8 cellular contexts compared by ENCODE assay signal in the genomic region with DNA sequence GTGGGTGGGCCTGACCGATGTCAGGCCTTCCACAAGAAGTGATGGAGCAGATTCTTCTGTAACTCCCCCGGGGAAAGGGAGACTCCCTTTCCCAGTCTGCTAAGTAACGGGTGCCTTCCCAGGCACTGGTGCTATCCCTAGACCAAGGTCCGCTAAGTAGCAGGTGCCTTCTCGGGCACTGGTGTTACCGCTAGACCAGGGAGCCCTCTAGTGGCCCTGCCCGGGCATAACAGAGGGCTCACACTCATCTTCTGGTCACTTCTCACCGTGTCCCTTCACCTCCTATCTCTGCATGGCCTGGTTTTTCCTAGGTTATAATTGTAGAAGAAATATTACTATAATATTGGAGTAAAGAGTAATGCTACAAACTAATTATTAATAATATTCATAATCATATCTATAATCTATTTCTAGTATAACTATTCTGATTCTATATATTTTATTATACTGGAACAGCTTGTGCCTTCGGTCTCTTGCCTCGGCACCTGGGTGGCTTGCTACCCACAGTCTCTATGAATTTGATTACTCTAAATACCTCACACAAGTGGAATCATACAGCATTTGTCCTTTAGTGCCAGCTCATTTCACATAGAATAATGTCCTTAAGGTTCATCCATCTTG.
DNase-seq lines count a peak whose midpoint lies in the region; ATAC-seq and TF ChIP-seq lines count a peak whose summit lies in the region.

No MANE protein-coding gene starts in this region.

- H3K9me3 ChIP-seq in aorta (ENCODE audit: control insufficient read depth, low read length): no peaks in the 10 kb centered on the region

- DNase-seq in activated CD8-positive, alpha-beta memory T cell treated with anti-CD3 and anti-CD28 coated beads, Interleukin-2, amount 50 U/mL, for 48 hours: peak; percentile 66
- no peak for DNase-seq in activated CD8-positive, alpha-beta memory T cell treated with anti-CD3 and anti-CD28 coated beads for 24 hours
- DNase-seq in SK-N-DZ (ENCODE audit: low spot score) (peak; percentile 77), epithelial cell of prostate (ENCODE audit: low read depth, low spot score) (peak; percentile 8), myocyte (ENCODE audit: low read depth) (peak; percentile 42), aorta (peak; percentile 58 to 81)

- no peak for TF ChIP-seq EP300 in Ishikawa (IDR thresholded peaks at IDR 0.05; ENCODE audit: borderline replicate concordance)

- H3K27ac ChIP-seq in epithelial cell of prostate (no peak overlapping the region), aorta (ENCODE audit: low read depth in 1 of 2, low read length in 2 of 2) (no peak overlapping the region)

- intact Hi-C loops in aorta (cut with DNase I): no loop called here

- H3K36me3 ChIP-seq in aorta (ENCODE audit: control insufficient read depth in 1 of 2, insufficient read depth in 2 of 2, low read length in 1 of 2): no peaks in the 10 kb centered on the region

- WGBS in aorta, 2 donors: 27 to 30% methylated on average over 10 of the region's 10 CpGs

- ATAC-seq in GM21786 (IDR thresholded peaks at IDR 0.05; ENCODE audit: unreplicated experiment) (peak; percentile 61), aorta (ENCODE audit: low FRiP score) (no peak)

- peak; percentile 77 for TF ChIP-seq RAD21 in Ishikawa (IDR thresholded peaks at IDR 0.05; ENCODE audit: low read depth)

- no peak overlapping the region for H3K4me3 ChIP-seq in aorta (ENCODE audit: low read length in 2 of 2)

- no peaks in the 10 kb centered on the region for H3K4me1 ChIP-seq in aorta (ENCODE audit: control insufficient read depth in 1 of 2, insufficient read depth in 2 of 2, low read length in 2 of 2)

- H3K27me3 ChIP-seq in aorta (ENCODE audit: control insufficient read depth in 1 of 2, insufficient read depth in 2 of 2, low read length in 1 of 2): no peaks in the 10 kb centered on the region

TF ChIP-seq in Ishikawa, 13 proteins besides CTCF, POLR2A, EP300 and RAD21:
- TF ChIP-seq CREB1 (IDR thresholded peaks at IDR 0.05; ENCODE audit: low read depth) (no peak), YY1 (IDR thresholded peaks at IDR 0.05; ENCODE audit: low read depth) (no peak), NFIC (IDR thresholded peaks at IDR 0.05) (no peak), TAF1 (IDR thresholded peaks at IDR 0.05; ENCODE audit: low read depth) (no peak), CEBPB (IDR thresholded peaks at IDR 0.05) (no peak), FOXM1 (IDR thresholded peaks at IDR 0.05; ENCODE audit: borderline replicate concordance, low read depth) (no peak), TCF12 (IDR thresholded peaks at IDR 0.05; ENCODE audit: low read depth) (no peak), TEAD4 (IDR thresholded peaks at IDR 0.05) (no peak), ZBTB7A (IDR thresholded peaks at IDR 0.05; ENCODE audit: low read depth) (no peak), EGR1 (IDR thresholded peaks at IDR 0.05) (no peak)
- TF ChIP-seq, protein P1, sequence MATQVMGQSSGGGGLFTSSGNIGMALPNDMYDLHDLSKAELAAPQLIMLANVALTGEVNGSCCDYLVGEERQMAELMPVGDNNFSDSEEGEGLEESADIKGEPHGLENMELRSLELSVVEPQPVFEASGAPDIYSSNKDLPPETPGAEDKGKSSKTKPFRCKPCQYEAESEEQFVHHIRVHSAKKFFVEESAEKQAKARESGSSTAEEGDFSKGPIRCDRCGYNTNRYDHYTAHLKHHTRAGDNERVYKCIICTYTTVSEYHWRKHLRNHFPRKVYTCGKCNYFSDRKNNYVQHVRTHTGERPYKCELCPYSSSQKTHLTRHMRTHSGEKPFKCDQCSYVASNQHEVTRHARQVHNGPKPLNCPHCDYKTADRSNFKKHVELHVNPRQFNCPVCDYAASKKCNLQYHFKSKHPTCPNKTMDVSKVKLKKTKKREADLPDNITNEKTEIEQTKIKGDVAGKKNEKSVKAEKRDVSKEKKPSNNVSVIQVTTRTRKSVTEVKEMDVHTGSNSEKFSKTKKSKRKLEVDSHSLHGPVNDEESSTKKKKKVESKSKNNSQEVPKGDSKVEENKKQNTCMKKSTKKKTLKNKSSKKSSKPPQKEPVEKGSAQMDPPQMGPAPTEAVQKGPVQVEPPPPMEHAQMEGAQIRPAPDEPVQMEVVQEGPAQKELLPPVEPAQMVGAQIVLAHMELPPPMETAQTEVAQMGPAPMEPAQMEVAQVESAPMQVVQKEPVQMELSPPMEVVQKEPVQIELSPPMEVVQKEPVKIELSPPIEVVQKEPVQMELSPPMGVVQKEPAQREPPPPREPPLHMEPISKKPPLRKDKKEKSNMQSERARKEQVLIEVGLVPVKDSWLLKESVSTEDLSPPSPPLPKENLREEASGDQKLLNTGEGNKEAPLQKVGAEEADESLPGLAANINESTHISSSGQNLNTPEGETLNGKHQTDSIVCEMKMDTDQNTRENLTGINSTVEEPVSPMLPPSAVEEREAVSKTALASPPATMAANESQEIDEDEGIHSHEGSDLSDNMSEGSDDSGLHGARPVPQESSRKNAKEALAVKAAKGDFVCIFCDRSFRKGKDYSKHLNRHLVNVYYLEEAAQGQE (IDR thresholded peaks at IDR 0.05; ENCODE audit: low read depth): no peak
- TF ChIP-seq, protein P2, sequence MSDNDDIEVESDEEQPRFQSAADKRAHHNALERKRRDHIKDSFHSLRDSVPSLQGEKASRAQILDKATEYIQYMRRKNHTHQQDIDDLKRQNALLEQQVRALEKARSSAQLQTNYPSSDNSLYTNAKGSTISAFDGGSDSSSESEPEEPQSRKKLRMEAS (IDR thresholded peaks at IDR 0.05): no peak
- TF ChIP-seq, protein P3, sequence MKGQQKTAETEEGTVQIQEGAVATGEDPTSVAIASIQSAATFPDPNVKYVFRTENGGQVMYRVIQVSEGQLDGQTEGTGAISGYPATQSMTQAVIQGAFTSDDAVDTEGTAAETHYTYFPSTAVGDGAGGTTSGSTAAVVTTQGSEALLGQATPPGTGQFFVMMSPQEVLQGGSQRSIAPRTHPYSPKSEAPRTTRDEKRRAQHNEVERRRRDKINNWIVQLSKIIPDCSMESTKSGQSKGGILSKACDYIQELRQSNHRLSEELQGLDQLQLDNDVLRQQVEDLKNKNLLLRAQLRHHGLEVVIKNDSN (IDR thresholded peaks at IDR 0.05): no peak
